Comparison of ENCODE assay signal across 1 cellular context in the genomic region with DNA sequence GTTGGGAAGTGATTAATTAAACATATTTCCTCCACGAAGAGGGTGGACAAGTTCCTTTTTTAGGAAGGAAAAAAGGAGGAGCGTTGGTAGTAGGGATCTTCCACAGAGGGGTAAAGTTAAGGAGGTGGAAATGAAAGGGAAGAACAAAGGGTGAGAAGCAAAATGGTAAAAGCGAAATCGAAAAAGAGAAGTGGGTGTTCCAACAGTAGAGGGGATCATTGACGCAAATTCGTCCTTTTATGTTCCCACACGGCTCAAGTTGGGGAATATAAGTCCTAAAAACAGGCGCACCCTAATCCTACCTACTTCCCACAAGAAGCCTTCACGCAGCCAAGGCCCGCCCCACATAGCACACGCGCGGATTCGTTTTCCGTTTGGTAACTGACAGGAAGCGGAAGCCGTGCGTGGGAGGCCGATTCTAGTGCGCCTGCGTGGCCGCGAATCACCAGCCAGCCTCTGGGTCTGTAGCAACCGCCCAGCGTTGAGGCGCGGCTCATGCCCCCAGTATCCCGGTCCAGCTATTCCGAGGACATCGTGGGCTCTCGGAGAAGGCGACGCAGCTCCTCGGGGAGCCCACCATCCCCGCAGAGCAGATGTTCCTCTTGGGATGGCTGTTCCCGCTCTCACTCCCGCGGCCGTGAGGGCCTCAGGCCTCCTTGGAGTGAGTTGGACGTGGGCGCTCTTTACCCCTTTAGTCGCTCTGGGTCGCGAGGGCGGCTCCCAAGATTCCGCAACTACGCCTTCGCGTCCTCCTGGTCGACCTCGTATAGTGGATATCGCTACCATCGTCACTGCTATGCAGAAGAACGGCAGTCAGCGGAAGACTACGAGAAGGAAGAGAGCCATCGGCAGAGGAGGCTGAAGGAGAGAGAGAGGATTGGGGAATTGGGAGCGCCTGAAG.
TF ChIP-seq lines count a peak whose summit lies in the region.

TSS of gene NKAPL (plus strand) at position 421 of the 901 bp plus-strand sequence. CDS start at position 496, 75 bp downstream.

TF ChIP-seq in H1, 55 proteins besides CTCF, POLR2A, EP300 and RAD21:
- TF ChIP-seq E2F6 (IDR thresholded peaks at IDR 0.05) (0 out of 2 replicates have a peak, but pooled peaks have one; percentile 38), TBP (IDR thresholded peaks at IDR 0.05; ENCODE audit: low read depth, low read length) (no peak), SRF (IDR thresholded peaks at IDR 0.05; ENCODE audit: low read depth, low read length) (no peak)
- TF ChIP-seq, protein P1, sequence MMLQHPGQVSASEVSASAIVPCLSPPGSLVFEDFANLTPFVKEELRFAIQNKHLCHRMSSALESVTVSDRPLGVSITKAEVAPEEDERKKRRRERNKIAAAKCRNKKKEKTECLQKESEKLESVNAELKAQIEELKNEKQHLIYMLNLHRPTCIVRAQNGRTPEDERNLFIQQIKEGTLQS (IDR thresholded peaks at IDR 0.05; ENCODE audit: insufficient read depth, low read depth, low read length) = no peak
TF ChIP-seq in H1: peak in this region for 1.
